ENCODE assay signal across 1 cellular context in the genomic region with DNA sequence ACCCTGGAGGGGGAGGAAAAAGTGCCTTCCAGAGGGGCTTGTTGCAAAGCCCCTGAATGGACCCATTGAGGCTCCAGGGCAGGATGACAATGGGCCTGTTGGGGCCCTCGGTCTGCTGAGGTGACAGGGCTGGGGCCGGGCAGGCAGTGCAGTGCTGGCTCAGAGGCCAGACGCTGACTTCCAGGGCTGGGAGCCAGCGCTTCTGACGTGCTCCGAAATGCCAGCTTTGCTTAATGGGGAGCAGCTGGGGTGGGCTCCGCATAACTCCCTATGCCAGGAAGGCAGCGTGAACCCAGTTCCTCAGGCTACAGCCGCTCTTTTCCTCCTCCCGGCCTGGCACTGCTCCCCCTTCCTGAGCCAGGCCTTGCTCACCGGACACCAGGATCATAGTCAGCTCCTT.
TF ChIP-seq lines count a peak whose summit lies in the region.

No MANE protein-coding gene starts in this region.

TF ChIP-seq in IMR-90, 13 proteins besides CTCF, POLR2A, EP300 and RAD21 (continued from another document):
- TF ChIP-seq, protein P1, sequence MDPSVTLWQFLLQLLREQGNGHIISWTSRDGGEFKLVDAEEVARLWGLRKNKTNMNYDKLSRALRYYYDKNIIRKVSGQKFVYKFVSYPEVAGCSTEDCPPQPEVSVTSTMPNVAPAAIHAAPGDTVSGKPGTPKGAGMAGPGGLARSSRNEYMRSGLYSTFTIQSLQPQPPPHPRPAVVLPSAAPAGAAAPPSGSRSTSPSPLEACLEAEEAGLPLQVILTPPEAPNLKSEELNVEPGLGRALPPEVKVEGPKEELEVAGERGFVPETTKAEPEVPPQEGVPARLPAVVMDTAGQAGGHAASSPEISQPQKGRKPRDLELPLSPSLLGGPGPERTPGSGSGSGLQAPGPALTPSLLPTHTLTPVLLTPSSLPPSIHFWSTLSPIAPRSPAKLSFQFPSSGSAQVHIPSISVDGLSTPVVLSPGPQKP (IDR thresholded peaks at IDR 0.05; ENCODE audit: borderline replicate concordance, low read depth, low read length), result no peak
- TF ChIP-seq CHD1 (IDR thresholded peaks at IDR 0.05; ENCODE audit: low read depth, low read length), result no peak
